9 cellular contexts compared by ENCODE assay signal in the genomic region with DNA sequence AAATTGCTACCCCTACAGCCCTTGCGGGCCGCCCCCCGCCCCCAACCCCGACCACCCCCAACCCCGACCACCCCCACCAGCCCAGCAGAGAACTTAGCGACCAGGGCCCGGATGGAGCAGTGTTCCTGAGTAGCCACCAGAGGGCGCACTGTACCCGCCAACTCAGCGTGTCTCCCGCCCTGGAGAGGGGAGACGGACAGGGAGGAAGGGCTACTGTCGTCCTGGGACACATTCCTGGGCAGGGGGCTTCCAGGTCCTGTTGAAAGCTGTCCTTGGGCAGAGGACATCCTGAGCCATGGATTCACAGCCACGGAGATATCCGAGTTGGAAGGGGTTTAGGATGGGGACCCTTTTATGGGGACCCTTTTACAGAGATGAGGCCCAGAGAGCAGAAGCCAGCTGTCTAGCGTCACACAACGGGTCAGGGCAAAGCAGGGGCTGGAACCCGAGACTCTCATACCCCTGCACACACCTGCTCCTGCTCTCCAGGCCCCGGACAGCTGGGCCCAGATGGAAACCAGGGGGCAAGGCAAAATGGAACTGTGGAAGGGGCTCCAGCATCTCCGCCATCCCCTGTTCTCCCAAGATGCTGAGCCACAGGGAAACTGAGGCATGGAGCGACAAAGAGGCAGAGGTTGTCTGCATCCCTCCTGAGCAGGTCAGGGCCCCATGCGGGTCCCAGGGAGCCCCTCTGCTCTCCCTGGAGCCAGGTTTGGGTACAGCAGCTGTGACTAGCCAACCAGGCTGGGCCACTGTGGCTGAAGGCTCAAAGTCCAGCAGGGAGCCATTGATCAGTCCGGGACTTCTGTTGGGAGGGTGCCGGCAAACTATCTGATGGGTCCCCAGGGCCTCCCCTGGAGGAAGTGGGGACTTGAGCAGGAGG. TPM values are rescaled to one million over a fixed set of nuclear protein-coding genes. Genes with fewer than 3 reads are reported as not detected.
DNase-seq lines count a peak whose midpoint lies in the region; ATAC-seq and TF ChIP-seq lines count a peak whose summit lies in the region.
"Had no signal": no experiment of that assay in that cellular context is flagged by ENCODE, and none has a peak within 500 bp of the region (broad histone marks: within the 10 kb centered on the region; RNA-seq: fewer than 3 reads in every experiment).

No MANE protein-coding gene starts in this region.

- WGBS in esophagus squamous epithelium, 2 donors = 22 to 40% methylated on average over 8 to 10 of the region's 24 CpGs

- H3K27me3 ChIP-seq in OCI-LY1 (ENCODE audit: insufficient read depth, low read length) = no peaks in the 10 kb centered on the region
- peaks cover 0 to 50% (median 0%) of the 10 kb centered on the region in 4 donors for H3K27me3 ChIP-seq in esophagus squamous epithelium

- H3K9me2 ChIP-seq in OCI-LY1 (ENCODE audit: low read depth, low read length) = no peaks in the 10 kb centered on the region

- H3K9me3 ChIP-seq in OCI-LY1 (ENCODE audit: low read length) = no peaks in the 10 kb centered on the region
- no peaks in the 10 kb centered on the region for H3K9me3 ChIP-seq in esophagus squamous epithelium

- H3K4me2 ChIP-seq in OCI-LY1 (ENCODE audit: low read length) = peak overlapping the region; percentile 45; the same call in 1 of the 2 replicates

- H3K9me3 Mint-ChIP-seq in natural killer cell treated with Interleukin-12 subunit alpha and Interleukin-12 subunit beta and Interleukin-15 and Interleukin-18, amount 100 ng/mL, for 72 hours = no peaks in the 10 kb centered on the region

- TF ChIP-seq POLR2A in esophagus squamous epithelium (IDR thresholded peaks at IDR 0.05) = no peak

- H3K4me3 ChIP-seq in OCI-LY1 (ENCODE audit: low read depth, low read length, poor library complexity, severe bottlenecking) (no peak overlapping the region), esophagus squamous epithelium (no peak overlapping the region)

- H3K4me3 Mint-ChIP-seq in natural killer cell treated with Interleukin-12 subunit alpha and Interleukin-12 subunit beta and Interleukin-15 and Interleukin-18, amount 100 ng/mL, for 72 hours = no peak overlapping the region

- TF ChIP-seq CTCF in OCI-LY1 (IDR thresholded peaks at IDR 0.05; ENCODE audit: low read length) = peak; percentile 50
- peak; percentile 55 to 84 (median 65) for TF ChIP-seq CTCF in esophagus squamous epithelium (IDR thresholded peaks at IDR 0.05)

- H3K27ac ChIP-seq in OCI-LY1 (ENCODE audit: low read depth, low read length, poor library complexity, severe bottlenecking) (no peak overlapping the region), esophagus squamous epithelium (no peak overlapping the region)
- H3K27ac ChIP-seq: epithelial cell of prostate had no signal

- peaks cover 2% of the 10 kb centered on the region in 2 donors for H3K27me3 Mint-ChIP-seq in natural killer cell treated with Interleukin-12 subunit alpha and Interleukin-12 subunit beta and Interleukin-15 and Interleukin-18, amount 100 ng/mL, for 72 hours

- H3K9ac ChIP-seq in OCI-LY1 (ENCODE audit: low read length) = peak overlapping the region; percentile 36

- H2AFZ ChIP-seq in OCI-LY1 (ENCODE audit: low read length) = no peak overlapping the region

- H4K20me1 ChIP-seq in OCI-LY1 (ENCODE audit: insufficient read depth, low read length) = no peaks in the 10 kb centered on the region

- intact Hi-C loops in esophagus squamous epithelium (cut with DNase I) = loop anchor here (5.0 kb wide), 1 partner anchor 130 kb away; no protein-coding TSS in a partner anchor

- ATAC-seq in HG03558 (IDR thresholded peaks at IDR 0.05; ENCODE audit: extremely low read depth, unreplicated experiment) (peak; percentile 49), HG02884 (IDR thresholded peaks at IDR 0.05; ENCODE audit: unreplicated experiment) (no peak)
- ATAC-seq in natural killer cell treated with Interleukin-12 subunit alpha and Interleukin-12 subunit beta and Interleukin-15 and Interleukin-18, amount 100 ng/mL, for 72 hours = peak; percentile 71 to 88
- ATAC-seq in stimulated activated naive CD8-positive, alpha-beta T cell treated with anti-CD3 and anti-CD28 coated beads, Interleukin-15, Interleukin-2, amounts not matched to agents 100 U/mL and 50 U/mL, for 24 hours = peak; percentile 58

- H3K36me3 Mint-ChIP-seq in natural killer cell treated with Interleukin-12 subunit alpha and Interleukin-12 subunit beta and Interleukin-15 and Interleukin-18, amount 100 ng/mL, for 72 hours = no peaks in the 10 kb centered on the region

- H3K79me2 ChIP-seq in OCI-LY1 (ENCODE audit: insufficient read depth, low read length) = no peaks in the 10 kb centered on the region

- no peaks in the 10 kb centered on the region for H3F3A ChIP-seq in OCI-LY1 (ENCODE audit: insufficient read depth, low read length)

- DNase-seq in GF-D8 (lab: John Stamatoyannopoulos, UW) (peak; percentile 4), activated T-cell treated with anti-CD3 and anti-CD28 coated beads for 48 hours (ENCODE audit: low read depth) (peak; percentile 69), esophagus squamous epithelium (lab: John Stamatoyannopoulos, UW) (no peak)
- peak; percentile 77 for DNase-seq in natural killer cell treated with Interleukin-12 subunit alpha and Interleukin-12 subunit beta and Interleukin-15 and Interleukin-18, amount 100 ng/mL, for 72 hours (ENCODE audit: low spot score)
- peak; percentile 80 for DNase-seq in stimulated activated naive CD8-positive, alpha-beta T cell treated with anti-CD3 and anti-CD28 coated beads, Interleukin-15, Interleukin-2, amounts not matched to agents 100 U/mL and 50 U/mL, for 24 hours

- H3K4me1 Mint-ChIP-seq in natural killer cell treated with Interleukin-12 subunit alpha and Interleukin-12 subunit beta and Interleukin-15 and Interleukin-18, amount 100 ng/mL, for 72 hours (ENCODE audit: low read depth in 2 of 2) = peaks cover 0 to 12% of the 10 kb centered on the region in 2 donors

- H3K36me3 ChIP-seq in OCI-LY1 (ENCODE audit: insufficient read depth, low read length) (no peaks in the 10 kb centered on the region), esophagus squamous epithelium (no peaks in the 10 kb centered on the region)

- peaks cover 5% of the 10 kb centered on the region for H3K4me1 ChIP-seq in OCI-LY1 (ENCODE audit: insufficient read depth, low read length, severe bottlenecking)
- peaks cover 0 to 15% (median 5%) of the 10 kb centered on the region in 3 donors for H3K4me1 ChIP-seq in esophagus squamous epithelium

- H3K27ac Mint-ChIP-seq in natural killer cell treated with Interleukin-12 subunit alpha and Interleukin-12 subunit beta and Interleukin-15 and Interleukin-18, amount 100 ng/mL, for 72 hours = no peak overlapping the region

RNA-seq across cellular contexts. Expression of a gene that starts 25.0 kb away (rescaled TPM):
- 10 to 100 TPM in 2 of 4 donors, 1 to 10 TPM in 2; 6.3 to 53.4 (median 24.6) TPM for total RNA-seq in esophagus squamous epithelium
- total RNA-seq in natural killer cell treated with Interleukin-12 subunit alpha and Interleukin-12 subunit beta and Interleukin-15 and Interleukin-18, amount 100 ng/mL, for 72 hours = 100 to 1,000 TPM; 150 to 153 TPM

RNA-seq across cellular contexts. Expression of a gene that starts 59.2 kb away (rescaled TPM):
- total RNA-seq in esophagus squamous epithelium = not detected
- 1 to 10 TPM in 1 of 2 donors, under 1 TPM in 1; 0.31 to 1.1 TPM for total RNA-seq in natural killer cell treated with Interleukin-12 subunit alpha and Interleukin-12 subunit beta and Interleukin-15 and Interleukin-18, amount 100 ng/mL, for 72 hours
